ENCODE assay signal across 8 cellular contexts in the genomic region with DNA sequence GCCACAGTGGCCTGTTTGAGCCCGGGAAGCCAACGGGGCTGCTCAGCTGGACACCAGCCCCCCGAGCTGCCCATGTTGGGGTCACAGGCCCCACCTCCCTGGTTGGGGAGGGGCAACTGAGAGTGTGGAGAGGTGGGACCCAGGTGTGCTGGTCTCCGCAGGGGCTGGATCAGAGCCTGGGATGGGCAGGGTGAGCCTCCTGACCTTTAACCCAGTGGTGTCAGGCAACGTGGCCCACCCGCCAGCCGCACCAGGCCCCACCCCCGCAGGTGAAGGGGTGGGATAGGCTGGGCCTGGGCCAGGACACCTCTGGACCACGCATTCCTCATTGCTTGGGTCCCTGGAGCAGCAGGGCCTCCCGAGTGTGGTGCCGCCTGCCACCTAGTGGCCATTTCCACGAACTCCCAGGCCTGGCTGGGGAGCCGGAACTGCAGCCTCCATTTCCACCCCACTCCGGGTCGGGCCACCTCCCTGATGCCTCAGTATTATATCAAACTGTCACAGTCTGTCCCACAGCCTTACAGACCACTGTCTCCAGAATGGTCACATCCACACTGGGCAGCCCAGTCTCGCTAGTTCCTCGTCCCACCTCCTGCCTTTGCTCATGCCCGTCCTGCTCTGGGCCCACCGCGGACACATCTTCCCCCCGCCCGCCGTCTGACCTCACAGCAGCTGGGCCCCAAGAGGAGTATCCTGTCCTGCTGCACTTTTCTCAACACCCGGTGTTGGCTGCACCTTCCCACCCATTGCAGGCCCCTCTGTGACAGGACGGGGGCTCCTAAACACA. TPM values are rescaled to one million over a fixed set of nuclear protein-coding genes. Genes with fewer than 3 reads are reported as not detected.
DNase-seq lines count a peak whose midpoint lies in the region; ATAC-seq and TF ChIP-seq lines count a peak whose summit lies in the region.

No MANE protein-coding gene starts in this region.

- H3K4me1 Mint-ChIP-seq in activated CD8-positive, alpha-beta T cell treated with anti-CD3 and anti-CD28 coated beads for 36 hours (ENCODE audit: low read depth), result peaks cover 7% of the 10 kb centered on the region

- H3K27me3 Mint-ChIP-seq in activated CD8-positive, alpha-beta T cell treated with anti-CD3 and anti-CD28 coated beads for 36 hours, result no peaks in the 10 kb centered on the region

- peak; percentile 96 for TF ChIP-seq CTCF in activated CD8-positive, alpha-beta T cell treated with anti-CD3 and anti-CD28 coated beads for 36 hours (IDR thresholded peaks at IDR 0.05)

- H3K36me3 Mint-ChIP-seq in activated CD8-positive, alpha-beta T cell treated with anti-CD3 and anti-CD28 coated beads for 36 hours (ENCODE audit: low read depth), result peaks cover 9% of the 10 kb centered on the region

- intact Hi-C loops in activated CD8-positive, alpha-beta T cell treated with anti-CD3 and anti-CD28 coated beads for 36 hours (cut with micrococcal nuclease), result loop anchor here (10.0 kb wide), 1 partner anchor 192 kb away; no protein-coding TSS in a partner anchor

- H3K9me3 Mint-ChIP-seq in activated CD8-positive, alpha-beta T cell treated with anti-CD3 and anti-CD28 coated beads for 36 hours, result peaks cover 1% of the 10 kb centered on the region

- DNase-seq in D341Med (ENCODE audit: low spot score) (peak; percentile 90), HCEC 1CT (peak; percentile 48), NCI-H69 (lab: John Stamatoyannopoulos, UW) (peak; percentile 78), medulla oblongata (ENCODE audit: extremely low spot score) (peak; percentile 78)
- DNase-seq in activated CD8-positive, alpha-beta T cell treated with anti-CD3 and anti-CD28 coated beads for 36 hours, result peak; percentile 82
- peak; percentile 73 for DNase-seq in effector CD4-positive, alpha-beta T cell
- DNase-seq in stimulated activated CD8-positive, alpha-beta memory T cell treated with anti-CD3 and anti-CD28 coated beads, Interleukin-12 subunit alpha, Interleukin-12 subunit beta, amount 100 ng/mL, for 24 hours (ENCODE audit: extremely low read depth), result peak; percentile 26

- H3K4me3 Mint-ChIP-seq in activated CD8-positive, alpha-beta T cell treated with anti-CD3 and anti-CD28 coated beads for 36 hours, result no peak overlapping the region

- POLR2A ChIA-PET in activated CD8-positive, alpha-beta T cell treated with anti-CD3 and anti-CD28 coated beads for 36 hours (lab: Charles Lee), result interaction anchor here (0.6 kb wide), 1 partner anchor 681 kb away, joined by 3 read pairs; no protein-coding TSS in a partner anchor

- ATAC-seq in activated CD8-positive, alpha-beta T cell treated with anti-CD3 and anti-CD28 coated beads for 36 hours, result peak; percentile 98
- no peak for ATAC-seq in GM19452 (IDR thresholded peaks at IDR 0.05; ENCODE audit: unreplicated experiment)

- CTCF ChIA-PET in activated CD8-positive, alpha-beta T cell treated with anti-CD3 and anti-CD28 coated beads for 36 hours (lab: Charles Lee), result interaction anchor here (0.9 to 1.2 kb wide), 3 partner anchors 8 to 18 kb away, joined by 3 read pairs; no protein-coding TSS in a partner anchor

- no peak overlapping the region for H3K27ac Mint-ChIP-seq in activated CD8-positive, alpha-beta T cell treated with anti-CD3 and anti-CD28 coated beads for 36 hours

RNA-seq across cellular contexts. Expression of a gene that starts 13.3 kb away (rescaled TPM):
- total RNA-seq in activated CD8-positive, alpha-beta T cell treated with anti-CD3 and anti-CD28 coated beads for 36 hours, result 100 to 1,000 TPM in 1 of 2 experiments, 10 to 100 TPM in 1; 95.4 to 103 TPM

Comparison
In these comparisons a context has a peak if more than half of its experiments do, and no peak if none do; other contexts are left out.
1. DNase-seq: peak in every context shown above with its lines; median percentile 90 in D341Med; 82 in activated CD8-positive, alpha-beta T cell treated with anti-CD3 and anti-CD28 coated beads for 36 hours; 78 in NCI-H69; 78 in medulla oblongata; 73 in effector CD4-positive, alpha-beta T cell; 48 in HCEC 1CT; 26 in stimulated activated CD8-positive, alpha-beta memory T cell treated with anti-CD3 and anti-CD28 coated beads, Interleukin-12 subunit alpha, Interleukin-12 subunit beta, amount 100 ng/mL, for 24 hours.